In genomic region chr1:5949761-5950100, GRCh38 we compare ENCODE assay signal across 21 cellular contexts.
"Had no signal": no experiment of that assay in that cellular context is flagged by ENCODE, and none has a peak within 500 bp of the region (broad histone marks: within the 10 kb centered on the region; RNA-seq: fewer than 3 reads in every experiment).

No MANE protein-coding gene starts in this region.

- H3K36me3 ChIP-seq: vagina had no signal

- H3K4me1 Mint-ChIP-seq: mesothelial cell of epicardium, neural crest cell had no signal

- H3K27me3 Mint-ChIP-seq: stimulated activated naive CD8-positive, alpha-beta T cell treated with anti-CD3 and anti-CD28 coated beads, Interleukin-15, amount 100 ng/mL, for 72 hours; type B pancreatic cell had no signal

- H3K4me1 ChIP-seq: foreskin keratinocyte, left ventricle myocardium inferior, lower lobe of right lung, parathyroid adenoma, psoas muscle, vagina had no signal

- H2AFZ ChIP-seq: parathyroid adenoma had no signal

- H3K9me3 ChIP-seq: left ventricle myocardium inferior, lower lobe of right lung, psoas muscle, thoracic aorta, vagina had no signal

- H3K27me3 ChIP-seq: foreskin keratinocyte, vagina had no signal

- H3K27ac ChIP-seq: foreskin keratinocyte, left ventricle myocardium inferior, lower lobe of right lung, parathyroid adenoma, psoas muscle, thoracic aorta, vagina had no signal

- H3K36me3 Mint-ChIP-seq: natural killer cell had no signal

- H3K4me3 Mint-ChIP-seq: memory B cell; mesothelial cell of epicardium; natural killer cell; neural crest cell; stimulated activated naive B cell treated with anti-CD40 and anti-IgM and Interleukin-4, amounts not matched to agents 10 μg/mL and 1 μg/mL and 100 μg/mL, for 72 hours; stimulated activated naive CD8-positive, alpha-beta T cell treated with anti-CD3 and anti-CD28 coated beads, Interleukin-15, amount 100 ng/mL, for 72 hours; type B pancreatic cell had no signal

- ATAC-seq: foreskin keratinocyte; left cardiac atrium; lower lobe of right lung; natural killer cell; psoas muscle; sciatic nerve; stimulated activated naive B cell treated with anti-CD40 and anti-IgM and Interleukin-4, amounts not matched to agents 10 μg/mL and 1 μg/mL and 100 μg/mL, for 72 hours; stimulated activated naive CD8-positive, alpha-beta T cell treated with anti-CD3 and anti-CD28 coated beads, Interleukin-15, amount 100 ng/mL, for 72 hours had no signal

- H3K4me3 ChIP-seq: left ventricle myocardium inferior, lower lobe of right lung, psoas muscle, thoracic aorta, vagina had no signal

- DNase-seq: dermis blood vessel endothelial cell; foreskin keratinocyte; left cardiac atrium; left ventricle myocardium inferior; lower lobe of right lung; natural killer cell; nucleus accumbens; stimulated activated CD4-positive, alpha-beta T cell treated with anti-CD3 and anti-CD28 coated beads, Interleukin-2, amount 100 ng/mL, for 24 hours; stimulated activated CD4-positive, alpha-beta T cell treated with anti-CD3 and anti-CD28 coated beads, Interleukin-4, amount 100 ng/mL, for 4 hours; stimulated activated naive B cell treated with anti-CD40 and anti-IgM and Interleukin-4, amounts not matched to agents 10 μg/mL and 1 μg/mL and 100 μg/mL, for 72 hours; stimulated activated naive CD8-positive, alpha-beta T cell treated with anti-CD3 and anti-CD28 coated beads, Interleukin-15, amount 100 ng/mL, for 72 hours; substantia nigra had no signal

- H3K27ac Mint-ChIP-seq: memory B cell; natural killer cell; stimulated activated naive B cell treated with anti-CD40 and anti-IgM and Interleukin-4, amounts not matched to agents 10 μg/mL and 1 μg/mL and 100 μg/mL, for 72 hours; stimulated activated naive CD8-positive, alpha-beta T cell treated with anti-CD3 and anti-CD28 coated beads, Interleukin-15, amount 100 ng/mL, for 72 hours; type B pancreatic cell had no signal

- H3K9ac ChIP-seq: parathyroid adenoma had no signal
